Comparison of ENCODE assay signal across 18 cellular contexts in the genomic region with DNA sequence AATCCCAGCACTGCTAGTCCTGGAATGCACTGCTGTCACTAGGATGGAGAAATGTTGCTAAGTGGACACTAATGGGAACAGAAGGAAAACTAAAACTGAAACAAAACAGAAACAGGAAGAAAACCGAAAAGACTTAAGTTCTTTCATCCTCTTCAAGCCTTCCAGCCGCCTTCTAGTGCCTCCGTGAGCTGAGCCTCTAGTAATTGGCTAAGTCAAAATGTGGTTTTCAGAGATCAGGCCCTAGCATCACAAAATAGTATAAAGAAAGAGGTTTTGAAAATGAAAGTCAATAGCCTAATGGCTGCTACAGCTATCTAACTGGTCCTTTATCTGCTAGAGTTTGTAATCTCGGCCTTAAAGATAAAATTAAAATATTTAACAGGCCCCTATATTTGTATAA.
A peak's percentile ranks its signal among the peaks of the same experiment; 100 is the strongest.
DNase-seq lines count a peak whose midpoint lies in the region; ATAC-seq and TF ChIP-seq lines count a peak whose summit lies in the region.
"Had no signal": no experiment of that assay in that cellular context is flagged by ENCODE, and none has a peak within 500 bp of the region (broad histone marks: within the 10 kb centered on the region; RNA-seq: fewer than 3 reads in every experiment).

No MANE protein-coding gene starts in this region.

- H3K27me3 Mint-ChIP-seq in Caco-2 (ENCODE audit: insufficient read depth, unreplicated experiment): no peaks in the 10 kb centered on the region

- H3K4me1 ChIP-seq in Caco-2 (no peaks in the 10 kb centered on the region), testis (no peaks in the 10 kb centered on the region)

- POLR2A ChIA-PET in Caco-2 (lab: Charles Lee): no interaction called here

- H3K36me3 ChIP-seq in Caco-2 (ENCODE audit: control insufficient read depth, insufficient read depth, low read length) (no peaks in the 10 kb centered on the region), testis (ENCODE audit: low read depth, missing control alignments) (no peaks in the 10 kb centered on the region)

- H3K4me3 Mint-ChIP-seq in Caco-2 (ENCODE audit: unreplicated experiment): no peak overlapping the region
- H3K4me3 Mint-ChIP-seq: HFFc6, mesothelial cell of epicardium had no signal

- no peak for TF ChIP-seq POLR2A in testis (IDR thresholded peaks at IDR 0.05)

- H3K4me1 Mint-ChIP-seq in Caco-2 (ENCODE audit: low read depth, unreplicated experiment): no peaks in the 10 kb centered on the region
- H3K4me1 Mint-ChIP-seq: mesothelial cell of epicardium had no signal

- peak; percentile 75 for ATAC-seq in GM18498 (IDR thresholded peaks at IDR 0.05; ENCODE audit: unreplicated experiment)
- ATAC-seq in GM21360 (IDR thresholded peaks at IDR 0.05; ENCODE audit: unreplicated experiment): peak; percentile 82
- peak; percentile 62 for ATAC-seq in HG03175 (IDR thresholded peaks at IDR 0.05; ENCODE audit: unreplicated experiment)

- no peaks in the 10 kb centered on the region for H3K36me3 Mint-ChIP-seq in Caco-2 (ENCODE audit: insufficient read depth, unreplicated experiment)
- H3K36me3 Mint-ChIP-seq: mesothelial cell of epicardium had no signal

- CTCF ChIA-PET in Caco-2 (lab: Charles Lee): no interaction called here

- H3K9me3 Mint-ChIP-seq in Caco-2 (ENCODE audit: unreplicated experiment): no peaks in the 10 kb centered on the region
- H3K9me3 Mint-ChIP-seq: mesothelial cell of epicardium had no signal

- H3K27me3 ChIP-seq in Caco-2 (replicated peaks; ENCODE audit: control insufficient read depth, insufficient read depth, low read length) (no peaks in the 10 kb centered on the region), testis (no peaks in the 10 kb centered on the region)

- BruUV-seq in Caco-2 (replicated peaks; lab: Mats Ljungman, UMichigan): no TSS peak

- H3K27ac ChIP-seq in testis: no peak overlapping the region
- H3K27ac ChIP-seq: coronary artery had no signal

- WGBS in testis, 2 donors: 70 to 77% methylated on average over 4 of the region's 4 CpGs

- no peak overlapping the region for H3K27ac Mint-ChIP-seq in Caco-2 (ENCODE audit: unreplicated experiment)
- H3K27ac Mint-ChIP-seq: HFFc6, mesothelial cell of epicardium had no signal

- intact Hi-C loops in Caco-2 (cut with micrococcal nuclease; ENCODE audit: unreplicated experiment): loop anchor here (10.0 kb wide), 1 partner anchor 1366 kb away; no protein-coding TSS in a partner anchor
- intact Hi-C loops in testis (cut with DNase I; ENCODE audit: low total_unique reads): no loop called here

- H3K4me3 ChIP-seq in Caco-2 (ENCODE audit: low read depth, low read length): no peak overlapping the region
- H3K4me3 ChIP-seq in testis: no peak overlapping the region
- H3K4me3 ChIP-seq: coronary artery had no signal

- TF ChIP-seq CTCF in Caco-2 (IDR thresholded peaks at IDR 0.05; ENCODE audit: insufficient read depth in 1 of 2, low read depth in 1 of 2, low read length in 1 of 2, severe bottlenecking in 1 of 2, unreplicated experiment in 1 of 2) (no peak), testis (IDR thresholded peaks at IDR 0.05) (no peak)

- H3K9me3 ChIP-seq in Caco-2 (no peaks in the 10 kb centered on the region), testis (no peaks in the 10 kb centered on the region)

- DNase-seq in RPMI7951 (ENCODE audit: low read depth) (peak; percentile 25), activated gamma-delta T cell (lab: John Stamatoyannopoulos, UW) (no peak), NCI-H2029 (lab: John Stamatoyannopoulos, UW) (no peak), Caco-2 (no peak), testis (no peak)
- DNase-seq: activated effector memory CD4-positive, alpha-beta T cell treated with Interleukin-2 at 50 U/mL for 16 hours; COR-L47; glutamatergic neuron; HFFc6; islet precursor cell; occipital lobe; stimulated activated CD4-positive, alpha-beta T cell treated with anti-CD3 and anti-CD28 coated beads, Interleukin-4, amount 100 ng/mL, for 4 hours; trophoblast cell had no signal
